ENCODE assay signal across 6 cellular contexts in the genomic region with DNA sequence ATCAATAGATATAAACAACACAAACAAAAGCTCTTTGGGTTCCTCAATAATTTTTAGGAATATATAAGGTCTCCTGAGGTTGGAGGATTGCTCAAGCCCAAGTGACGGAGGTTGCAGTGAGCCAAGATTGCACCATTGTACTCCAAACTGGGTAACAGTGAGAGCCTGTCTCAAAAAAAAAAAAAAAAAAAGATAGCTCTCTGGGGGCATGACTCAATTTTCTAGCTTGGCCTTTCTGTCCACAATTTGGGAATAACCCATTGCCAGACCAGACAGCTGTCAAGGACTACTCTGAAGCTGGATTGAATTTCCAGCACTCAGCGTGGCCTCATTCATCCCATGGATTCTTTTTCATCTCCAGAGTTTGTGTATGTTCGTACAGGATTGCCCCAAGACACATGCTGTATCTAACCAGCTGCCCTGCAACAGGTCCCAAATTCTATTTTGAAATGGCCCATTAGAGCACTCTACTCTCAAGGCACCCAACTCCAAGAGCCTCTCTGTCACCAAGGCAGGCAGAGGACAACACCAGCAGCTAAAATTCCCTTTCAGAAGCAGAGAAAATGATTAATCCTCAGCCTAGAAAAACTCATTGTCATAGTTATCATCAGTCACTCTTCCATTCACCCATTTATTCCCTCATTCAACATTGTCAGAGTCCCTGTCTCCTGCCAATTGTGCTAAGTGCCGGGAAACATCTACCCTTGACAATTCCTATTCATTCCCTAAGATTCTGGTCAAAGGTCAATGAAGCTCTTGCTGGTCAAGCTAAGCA. TPM values are rescaled to one million over a fixed set of nuclear protein-coding genes. Genes with fewer than 3 reads are reported as not detected.
DNase-seq lines count a peak whose midpoint lies in the region; ATAC-seq and TF ChIP-seq lines count a peak whose summit lies in the region.

No MANE protein-coding gene starts in this region.

- TF ChIP-seq CTCF in AG04449 (IDR thresholded peaks at IDR 0.05; ENCODE audit: insufficient read depth, low read length, missing control alignments) (no peak), Panc1 (IDR thresholded peaks at IDR 0.05) (no peak)

- ATAC-seq in Panc1 (no peak), HG02970 (IDR thresholded peaks at IDR 0.05; ENCODE audit: low FRiP score, unreplicated experiment) (no peak)

- in situ Hi-C loops in Panc1 (cut with HindIII; ENCODE audit: low pct_unique_long_range_greater_than_20kb, low sequenced_read_pairs), result loop anchor here (10.0 kb wide), 1 partner anchor 49 kb away; a partner anchor contains a TSS

- POLR2A ChIA-PET in AG04449 (lab: Yijun Ruan, JAX) (interaction anchor here (0.6 to 2.6 kb wide), 7 partner anchors 8 to 54 kb away, joined by 3 to 29 read pairs (median 13); a partner anchor contains a TSS), Panc1 (lab: Charles Lee) (interaction anchor here (0.6 to 1.0 kb wide), 4 partner anchors 8 to 509 kb away, joined by 3 to 8 read pairs (median 4); no protein-coding TSS in a partner anchor)

- no peaks in the 10 kb centered on the region for H3K36me3 ChIP-seq in Panc1 (ENCODE audit: control insufficient read depth, insufficient read depth, low read length)

- H3K9me3 ChIP-seq in Panc1 (ENCODE audit: control insufficient read depth, insufficient read depth, low read depth, low read length), result no peaks in the 10 kb centered on the region

- no peaks in the 10 kb centered on the region for H3K27me3 ChIP-seq in Panc1 (ENCODE audit: control insufficient read depth, insufficient read depth, low read length)

- H3K27ac ChIP-seq in Panc1 (ENCODE audit: low read length), result peak overlapping the region; percentile 69

- H3K4me1 ChIP-seq in Panc1 (ENCODE audit: control insufficient read depth, insufficient read depth, low read length), result peaks cover 38% of the 10 kb centered on the region

- no peak overlapping the region for H3K4me3 ChIP-seq in AG04449 (ENCODE audit: low read depth, low read length)
- no peak overlapping the region for H3K4me3 ChIP-seq in Panc1 (ENCODE audit: low read depth in 2 of 2, low read length in 2 of 2)

- no TSS peak for BruUV-seq in Panc1 (replicated peaks; lab: Mats Ljungman, UMichigan)

- CTCF ChIA-PET in AG04449 (lab: Yijun Ruan, JAX) (interaction anchor here (1.3 to 2.7 kb wide), 6 partner anchors 8 to 62 kb away, joined by 3 to 15 read pairs (median 6); no protein-coding TSS in a partner anchor), Panc1 (lab: Charles Lee) (interaction anchor here (0.6 to 0.7 kb wide), 4 partner anchors 27 to 657 kb away, joined by 3 to 6 read pairs (median 3); no protein-coding TSS in a partner anchor)

- DNase-seq in AG04449 (ENCODE audit: low read depth, low spot score) (peak; percentile 56), Panc1 (ENCODE audit: low read depth, low spot score) (no peak), iris pigment epithelial cell (ENCODE audit: low read depth) (peak; percentile 89), cerebellum (ENCODE audit: low spot score) (no peak)
- DNase-seq in NK-92 treated with Interleukin-12 subunit alpha and Interleukin-12 subunit beta, amount 100 ng/mL, for 24 hours (lab: John Stamatoyannopoulos, UW), result no peak

- intact Hi-C loops in Panc1 (cut with micrococcal nuclease; ENCODE audit: unreplicated experiment), result no loop called here

RNA-seq across cellular contexts. Expression of a gene that starts 8.7 kb away (rescaled TPM):
- total RNA-seq in Panc1 (2021; ENCODE audit: unreplicated experiment) (58.5 TPM), cerebellum (35.9 TPM)
- polyA plus RNA-seq in Panc1 (2012; ENCODE audit: insufficient read length), result 47.8 TPM

RNA-seq across cellular contexts. Expression of a gene that starts 28.9 kb away (rescaled TPM):
- total RNA-seq in Panc1 (2021; ENCODE audit: unreplicated experiment) (111 TPM), cerebellum (50.5 TPM)
- polyA plus RNA-seq in Panc1 (2012; ENCODE audit: insufficient read length), result 259 TPM

RNA-seq across cellular contexts. Expression of a gene that starts 36.0 kb away (rescaled TPM):
- 12.4 TPM for total RNA-seq in Panc1 (2021; ENCODE audit: unreplicated experiment)
- polyA plus RNA-seq in Panc1 (2012; ENCODE audit: insufficient read length), result 11.9 TPM
- total RNA-seq in cerebellum, result 6.4 TPM

RNA-seq across cellular contexts. Expression of a gene that starts 46.3 kb away (rescaled TPM):
- total RNA-seq in Panc1 (2021; ENCODE audit: unreplicated experiment) (293 TPM), cerebellum (20.1 TPM)
- 393 TPM for polyA plus RNA-seq in Panc1 (2012; ENCODE audit: insufficient read length)

RNA-seq across cellular contexts. Expression of a gene that starts 48.3 kb away (rescaled TPM):
- total RNA-seq in Panc1 (2021; ENCODE audit: unreplicated experiment) (62.9 TPM), cerebellum (10.4 TPM)
- polyA plus RNA-seq in Panc1 (2012; ENCODE audit: insufficient read length), result 56.8 TPM

Comparison
In these comparisons a context has a peak if more than half of its experiments do, and no peak if none do; other contexts are left out.
1. DNase-seq: peak in AG04449 (single experiment) and iris pigment epithelial cell (single experiment); none in Panc1 (single experiment), NK-92 treated with Interleukin-12 subunit alpha and Interleukin-12 subunit beta, amount 100 ng/mL, for 24 hours (single experiment) and cerebellum (single experiment).